In the genomic region with DNA sequence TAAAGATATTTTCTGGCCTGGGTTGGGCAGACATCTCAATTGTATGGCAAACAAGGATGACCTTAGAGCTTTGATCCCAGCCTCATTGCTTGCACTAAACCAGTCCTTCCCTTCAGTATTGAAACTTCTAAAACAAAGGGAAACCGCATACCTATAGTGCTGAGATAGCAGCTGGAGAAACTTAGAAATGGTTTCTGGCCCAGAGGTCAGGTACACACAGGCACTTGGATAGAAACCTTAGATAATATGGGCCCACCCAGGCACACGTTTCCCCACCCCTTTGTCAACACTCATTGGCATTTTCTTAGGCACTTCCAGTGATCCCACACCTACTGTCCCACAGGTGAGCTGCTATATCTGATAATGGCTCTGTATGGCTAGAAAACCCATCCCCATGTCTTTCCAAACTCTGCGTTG, we compare ENCODE assay signal across 1 cellular context.
TF ChIP-seq lines count a peak whose summit lies in the region.

No MANE protein-coding gene starts in this region.

TF ChIP-seq in HepG2, 621 proteins besides CTCF, POLR2A, EP300 and RAD21 (continued from another document and continues in another):
- TF ChIP-seq PBX2 (CRISPR knock-in tag; IDR thresholded peaks at IDR 0.05), result no peak
- TF ChIP-seq FOXO1 (CRISPR knock-in tag; IDR thresholded peaks at IDR 0.05), result peak; percentile 56
- TF ChIP-seq, protein P1, sequence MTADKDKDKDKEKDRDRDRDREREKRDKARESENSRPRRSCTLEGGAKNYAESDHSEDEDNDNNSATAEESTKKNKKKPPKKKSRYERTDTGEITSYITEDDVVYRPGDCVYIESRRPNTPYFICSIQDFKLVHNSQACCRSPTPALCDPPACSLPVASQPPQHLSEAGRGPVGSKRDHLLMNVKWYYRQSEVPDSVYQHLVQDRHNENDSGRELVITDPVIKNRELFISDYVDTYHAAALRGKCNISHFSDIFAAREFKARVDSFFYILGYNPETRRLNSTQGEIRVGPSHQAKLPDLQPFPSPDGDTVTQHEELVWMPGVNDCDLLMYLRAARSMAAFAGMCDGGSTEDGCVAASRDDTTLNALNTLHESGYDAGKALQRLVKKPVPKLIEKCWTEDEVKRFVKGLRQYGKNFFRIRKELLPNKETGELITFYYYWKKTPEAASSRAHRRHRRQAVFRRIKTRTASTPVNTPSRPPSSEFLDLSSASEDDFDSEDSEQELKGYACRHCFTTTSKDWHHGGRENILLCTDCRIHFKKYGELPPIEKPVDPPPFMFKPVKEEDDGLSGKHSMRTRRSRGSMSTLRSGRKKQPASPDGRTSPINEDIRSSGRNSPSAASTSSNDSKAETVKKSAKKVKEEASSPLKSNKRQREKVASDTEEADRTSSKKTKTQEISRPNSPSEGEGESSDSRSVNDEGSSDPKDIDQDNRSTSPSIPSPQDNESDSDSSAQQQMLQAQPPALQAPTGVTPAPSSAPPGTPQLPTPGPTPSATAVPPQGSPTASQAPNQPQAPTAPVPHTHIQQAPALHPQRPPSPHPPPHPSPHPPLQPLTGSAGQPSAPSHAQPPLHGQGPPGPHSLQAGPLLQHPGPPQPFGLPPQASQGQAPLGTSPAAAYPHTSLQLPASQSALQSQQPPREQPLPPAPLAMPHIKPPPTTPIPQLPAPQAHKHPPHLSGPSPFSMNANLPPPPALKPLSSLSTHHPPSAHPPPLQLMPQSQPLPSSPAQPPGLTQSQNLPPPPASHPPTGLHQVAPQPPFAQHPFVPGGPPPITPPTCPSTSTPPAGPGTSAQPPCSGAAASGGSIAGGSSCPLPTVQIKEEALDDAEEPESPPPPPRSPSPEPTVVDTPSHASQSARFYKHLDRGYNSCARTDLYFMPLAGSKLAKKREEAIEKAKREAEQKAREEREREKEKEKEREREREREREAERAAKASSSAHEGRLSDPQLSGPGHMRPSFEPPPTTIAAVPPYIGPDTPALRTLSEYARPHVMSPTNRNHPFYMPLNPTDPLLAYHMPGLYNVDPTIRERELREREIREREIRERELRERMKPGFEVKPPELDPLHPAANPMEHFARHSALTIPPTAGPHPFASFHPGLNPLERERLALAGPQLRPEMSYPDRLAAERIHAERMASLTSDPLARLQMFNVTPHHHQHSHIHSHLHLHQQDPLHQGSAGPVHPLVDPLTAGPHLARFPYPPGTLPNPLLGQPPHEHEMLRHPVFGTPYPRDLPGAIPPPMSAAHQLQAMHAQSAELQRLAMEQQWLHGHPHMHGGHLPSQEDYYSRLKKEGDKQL (CRISPR knock-in tag; IDR thresholded peaks at IDR 0.05; ENCODE audit: low read depth), result peak; percentile 89
- TF ChIP-seq SCMH1 (CRISPR knock-in tag; IDR thresholded peaks at IDR 0.05; ENCODE audit: borderline replicate concordance), result no peak
- no peak for TF ChIP-seq KDM5A (IDR thresholded peaks at IDR 0.05; ENCODE audit: borderline replicate concordance, low read length)
- TF ChIP-seq ZNF550 (CRISPR knock-in tag; IDR thresholded peaks at IDR 0.05; ENCODE audit: borderline replicate concordance), result no peak
- TF ChIP-seq PRMT3 (CRISPR knock-in tag; IDR thresholded peaks at IDR 0.05; ENCODE audit: borderline replicate concordance, low read depth), result no peak
- peak; percentile 91 for TF ChIP-seq HHEX (CRISPR knock-in tag; IDR thresholded peaks at IDR 0.05)
- no peak for TF ChIP-seq ZNF850 (CRISPR knock-in tag; conservative IDR thresholded peaks at IDR 0.05)
- TF ChIP-seq IKZF5 (CRISPR knock-in tag; IDR thresholded peaks at IDR 0.05), result peak; percentile 75
- TF ChIP-seq ZKSCAN5 (CRISPR knock-in tag; IDR thresholded peaks at IDR 0.05), result no peak
- TF ChIP-seq ETV6 (CRISPR knock-in tag; conservative IDR thresholded peaks at IDR 0.05), result no peak; the same call in 1 of the 2 replicates
- TF ChIP-seq GTF3A (CRISPR knock-in tag; conservative IDR thresholded peaks at IDR 0.05), result no peak
- TF ChIP-seq NFE2 (CRISPR knock-in tag; IDR thresholded peaks at IDR 0.05), result no peak
- TF ChIP-seq TARDBP (CRISPR knock-in tag; IDR thresholded peaks at IDR 0.05), result peak; percentile 85; the same call in 1 of the 2 replicates
- TF ChIP-seq PPARG (CRISPR knock-in tag; conservative IDR thresholded peaks at IDR 0.05), result peak; percentile 92
- peak; percentile 43; the same call in 1 of the 2 replicates for TF ChIP-seq FOXK1 (CRISPR knock-in tag; IDR thresholded peaks at IDR 0.05; ENCODE audit: borderline replicate concordance, low read depth)
- TF ChIP-seq, protein P2, sequence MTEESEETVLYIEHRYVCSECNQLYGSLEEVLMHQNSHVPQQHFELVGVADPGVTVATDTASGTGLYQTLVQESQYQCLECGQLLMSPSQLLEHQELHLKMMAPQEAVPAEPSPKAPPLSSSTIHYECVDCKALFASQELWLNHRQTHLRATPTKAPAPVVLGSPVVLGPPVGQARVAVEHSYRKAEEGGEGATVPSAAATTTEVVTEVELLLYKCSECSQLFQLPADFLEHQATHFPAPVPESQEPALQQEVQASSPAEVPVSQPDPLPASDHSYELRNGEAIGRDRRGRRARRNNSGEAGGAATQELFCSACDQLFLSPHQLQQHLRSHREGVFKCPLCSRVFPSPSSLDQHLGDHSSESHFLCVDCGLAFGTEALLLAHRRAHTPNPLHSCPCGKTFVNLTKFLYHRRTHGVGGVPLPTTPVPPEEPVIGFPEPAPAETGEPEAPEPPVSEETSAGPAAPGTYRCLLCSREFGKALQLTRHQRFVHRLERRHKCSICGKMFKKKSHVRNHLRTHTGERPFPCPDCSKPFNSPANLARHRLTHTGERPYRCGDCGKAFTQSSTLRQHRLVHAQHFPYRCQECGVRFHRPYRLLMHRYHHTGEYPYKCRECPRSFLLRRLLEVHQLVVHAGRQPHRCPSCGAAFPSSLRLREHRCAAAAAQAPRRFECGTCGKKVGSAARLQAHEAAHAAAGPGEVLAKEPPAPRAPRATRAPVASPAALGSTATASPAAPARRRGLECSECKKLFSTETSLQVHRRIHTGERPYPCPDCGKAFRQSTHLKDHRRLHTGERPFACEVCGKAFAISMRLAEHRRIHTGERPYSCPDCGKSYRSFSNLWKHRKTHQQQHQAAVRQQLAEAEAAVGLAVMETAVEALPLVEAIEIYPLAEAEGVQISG (CRISPR knock-in tag; IDR thresholded peaks at IDR 0.05), result peak; percentile 55; the same call in 1 of the 2 replicates
- 0 out of 2 replicates have a peak, but pooled peaks have one; percentile 11 for TF ChIP-seq ZNF430 (CRISPR knock-in tag; IDR thresholded peaks at IDR 0.05)
- no peak for TF ChIP-seq ZNF557 (CRISPR knock-in tag; IDR thresholded peaks at IDR 0.05)
- TF ChIP-seq, protein P3, sequence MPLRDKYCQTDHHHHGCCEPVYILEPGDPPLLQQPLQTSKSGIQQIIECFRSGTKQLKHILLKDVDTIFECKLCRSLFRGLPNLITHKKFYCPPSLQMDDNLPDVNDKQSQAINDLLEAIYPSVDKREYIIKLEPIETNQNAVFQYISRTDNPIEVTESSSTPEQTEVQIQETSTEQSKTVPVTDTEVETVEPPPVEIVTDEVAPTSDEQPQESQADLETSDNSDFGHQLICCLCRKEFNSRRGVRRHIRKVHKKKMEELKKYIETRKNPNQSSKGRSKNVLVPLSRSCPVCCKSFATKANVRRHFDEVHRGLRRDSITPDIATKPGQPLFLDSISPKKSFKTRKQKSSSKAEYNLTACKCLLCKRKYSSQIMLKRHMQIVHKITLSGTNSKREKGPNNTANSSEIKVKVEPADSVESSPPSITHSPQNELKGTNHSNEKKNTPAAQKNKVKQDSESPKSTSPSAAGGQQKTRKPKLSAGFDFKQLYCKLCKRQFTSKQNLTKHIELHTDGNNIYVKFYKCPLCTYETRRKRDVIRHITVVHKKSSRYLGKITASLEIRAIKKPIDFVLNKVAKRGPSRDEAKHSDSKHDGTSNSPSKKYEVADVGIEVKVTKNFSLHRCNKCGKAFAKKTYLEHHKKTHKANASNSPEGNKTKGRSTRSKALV (CRISPR knock-in tag; IDR thresholded peaks at IDR 0.05), result no peak
- TF ChIP-seq HMG20A (CRISPR knock-in tag; IDR thresholded peaks at IDR 0.05; ENCODE audit: borderline replicate concordance), result peak; percentile 94
- no peak for TF ChIP-seq KLF11 (CRISPR knock-in tag; IDR thresholded peaks at IDR 0.05)
- TF ChIP-seq, protein P4, sequence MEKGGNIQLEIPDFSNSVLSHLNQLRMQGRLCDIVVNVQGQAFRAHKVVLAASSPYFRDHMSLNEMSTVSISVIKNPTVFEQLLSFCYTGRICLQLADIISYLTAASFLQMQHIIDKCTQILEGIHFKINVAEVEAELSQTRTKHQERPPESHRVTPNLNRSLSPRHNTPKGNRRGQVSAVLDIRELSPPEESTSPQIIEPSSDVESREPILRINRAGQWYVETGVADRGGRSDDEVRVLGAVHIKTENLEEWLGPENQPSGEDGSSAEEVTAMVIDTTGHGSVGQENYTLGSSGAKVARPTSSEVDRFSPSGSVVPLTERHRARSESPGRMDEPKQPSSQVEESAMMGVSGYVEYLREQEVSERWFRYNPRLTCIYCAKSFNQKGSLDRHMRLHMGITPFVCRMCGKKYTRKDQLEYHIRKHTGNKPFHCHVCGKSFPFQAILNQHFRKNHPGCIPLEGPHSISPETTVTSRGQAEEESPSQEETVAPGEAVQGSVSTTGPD (CRISPR knock-in tag; IDR thresholded peaks at IDR 0.05), result no peak
- no peak for TF ChIP-seq SUZ12 (IDR thresholded peaks at IDR 0.05; ENCODE audit: low read depth, low read length)
- no peak for TF ChIP-seq TEAD2 (CRISPR knock-in tag; IDR thresholded peaks at IDR 0.05)
- 0 out of 2 replicates have a peak, but pooled peaks have one; percentile 71 for TF ChIP-seq NKX3-1 (CRISPR knock-in tag; IDR thresholded peaks at IDR 0.05)
- TF ChIP-seq ZNF75D (CRISPR knock-in tag; IDR thresholded peaks at IDR 0.05; ENCODE audit: borderline replicate concordance), result no peak
- 0 out of 2 replicates have a peak, but pooled peaks have one; percentile 23 for TF ChIP-seq ZNF337 (CRISPR knock-in tag; IDR thresholded peaks at IDR 0.05; ENCODE audit: borderline replicate concordance, low read depth)
- TF ChIP-seq, protein P5, sequence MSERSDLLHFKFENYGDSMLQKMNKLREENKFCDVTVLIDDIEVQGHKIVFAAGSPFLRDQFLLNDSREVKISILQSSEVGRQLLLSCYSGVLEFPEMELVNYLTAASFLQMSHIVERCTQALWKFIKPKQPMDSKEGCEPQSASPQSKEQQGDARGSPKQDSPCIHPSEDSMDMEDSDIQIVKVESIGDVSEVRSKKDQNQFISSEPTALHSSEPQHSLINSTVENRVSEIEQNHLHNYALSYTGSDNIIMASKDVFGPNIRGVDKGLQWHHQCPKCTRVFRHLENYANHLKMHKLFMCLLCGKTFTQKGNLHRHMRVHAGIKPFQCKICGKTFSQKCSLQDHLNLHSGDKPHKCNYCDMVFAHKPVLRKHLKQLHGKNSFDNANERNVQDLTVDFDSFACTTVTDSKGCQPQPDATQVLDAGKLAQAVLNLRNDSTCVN (CRISPR knock-in tag; IDR thresholded peaks at IDR 0.05; ENCODE audit: borderline replicate concordance), result no peak
- TF ChIP-seq, protein P6, sequence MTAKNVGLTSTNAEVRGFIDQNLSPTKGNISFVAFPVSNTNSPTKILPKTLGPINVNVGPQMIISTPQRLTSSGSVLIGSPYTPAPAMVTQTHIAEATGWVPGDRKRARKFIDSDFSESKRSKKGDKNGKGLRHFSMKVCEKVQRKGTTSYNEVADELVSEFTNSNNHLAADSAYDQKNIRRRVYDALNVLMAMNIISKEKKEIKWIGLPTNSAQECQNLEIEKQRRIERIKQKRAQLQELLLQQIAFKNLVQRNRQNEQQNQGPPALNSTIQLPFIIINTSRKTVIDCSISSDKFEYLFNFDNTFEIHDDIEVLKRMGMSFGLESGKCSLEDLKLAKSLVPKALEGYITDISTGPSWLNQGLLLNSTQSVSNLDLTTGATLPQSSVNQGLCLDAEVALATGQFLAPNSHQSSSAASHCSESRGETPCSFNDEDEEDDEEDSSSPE (CRISPR knock-in tag; IDR thresholded peaks at IDR 0.05), result no peak
